ENCODE assay signal across 8 cellular contexts in the genomic region with DNA sequence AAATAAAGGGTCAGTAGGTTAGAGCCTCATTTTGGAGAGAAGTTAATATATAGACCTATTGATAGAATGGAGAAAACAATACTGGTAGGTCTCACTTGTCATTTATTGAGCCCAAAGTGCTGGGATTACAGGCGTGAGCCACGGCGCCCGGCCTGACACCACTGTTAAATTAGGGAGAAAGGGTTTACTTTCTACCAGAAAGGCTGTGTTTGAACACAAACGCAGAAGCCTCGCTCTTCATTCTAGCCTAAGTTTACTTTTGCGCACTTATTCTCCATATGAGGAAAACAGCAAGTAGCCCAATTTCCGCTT. TPM values are rescaled to one million over a fixed set of nuclear protein-coding genes. Genes with fewer than 3 reads are reported as not detected.
DNase-seq lines count a peak whose midpoint lies in the region; ATAC-seq and TF ChIP-seq lines count a peak whose summit lies in the region.

No MANE protein-coding gene starts in this region.

- WGBS in esophagus squamous epithelium, 2 donors = 73 to 93% methylated on average over 7 of the region's 8 CpGs

- H3K9ac ChIP-seq in rectal smooth muscle tissue (ENCODE audit: low read length) = no peak overlapping the region

- H3K4me1 ChIP-seq in DOHH2 (ENCODE audit: control insufficient read depth, low read length) (peaks cover 14% of the 10 kb centered on the region), esophagus squamous epithelium (peaks cover 0 to 35% (median 12%) of the 10 kb centered on the region in 3 donors), rectal smooth muscle tissue (ENCODE audit: control insufficient read depth, insufficient read depth, low read length) (peaks cover 3% of the 10 kb centered on the region)

- H3K4me2 ChIP-seq in DOHH2 (ENCODE audit: low read length) = peak overlapping the region; percentile 69

- H4K20me1 ChIP-seq in DOHH2 (ENCODE audit: control insufficient read depth, insufficient read depth, low read depth, low read length) = 0 out of 2 replicates have a peak, but pooled peaks cover 4% of the 10 kb centered on the region

- H3K9me2 ChIP-seq in DOHH2 (replicated peaks; ENCODE audit: control insufficient read depth, low read length) = no peaks in the 10 kb centered on the region

- H3K79me2 ChIP-seq in DOHH2 (ENCODE audit: control insufficient read depth, low read length) = peaks cover 43% of the 10 kb centered on the region

- TF ChIP-seq CTCF in DOHH2 (IDR thresholded peaks at IDR 0.05; ENCODE audit: low read depth, low read length, poor library complexity, severe bottlenecking) (no peak), RWPE1 (conservative IDR thresholded peaks at IDR 0.05; ENCODE audit: low read depth) (no peak), esophagus squamous epithelium (IDR thresholded peaks at IDR 0.05) (no peak)

- no peak for ATAC-seq in HG03196 (IDR thresholded peaks at IDR 0.05; ENCODE audit: unreplicated experiment)

- no peaks in the 10 kb centered on the region for H3F3A ChIP-seq in DOHH2 (ENCODE audit: control insufficient read depth, insufficient read depth)

- H3K27ac ChIP-seq in DOHH2 (ENCODE audit: low read depth, low read length) = peak overlapping the region; percentile 71
- H3K27ac ChIP-seq in RWPE1 = peak overlapping the region; percentile 88
- peak overlapping the region; percentile 81 to 94 (median 90) for H3K27ac ChIP-seq in esophagus squamous epithelium
- peak overlapping the region; percentile 85 for H3K27ac ChIP-seq in rectal smooth muscle tissue (ENCODE audit: low read depth, low read length)

- peak overlapping the region; percentile 99 for H3K4me3 ChIP-seq in DOHH2 (ENCODE audit: low read length)
- H3K4me3 ChIP-seq in esophagus squamous epithelium = peak overlapping the region; percentile 61 to 85 (median 80)
- peak overlapping the region; percentile 97 for H3K4me3 ChIP-seq in rectal smooth muscle tissue (ENCODE audit: low read length)

- CTCF ChIA-PET in RWPE1 (lab: Yijun Ruan, JAX) = interaction anchor here (0.6 kb wide), 1 partner anchor 638 kb away, joined by 3 read pairs; no protein-coding TSS in a partner anchor

- TF ChIP-seq POLR2A in esophagus squamous epithelium (IDR thresholded peaks at IDR 0.05) = no peak

- peaks cover 35% of the 10 kb centered on the region for H3K36me3 ChIP-seq in DOHH2 (ENCODE audit: control insufficient read depth, low read length)
- peaks cover 0 to 18% (median under 1%) of the 10 kb centered on the region in 3 donors for H3K36me3 ChIP-seq in esophagus squamous epithelium
- peaks cover 5% of the 10 kb centered on the region for H3K36me3 ChIP-seq in rectal smooth muscle tissue (ENCODE audit: control insufficient read depth, insufficient read depth, low read length)

- H3K27me3 ChIP-seq in DOHH2 (ENCODE audit: control insufficient read depth, low read length) (no peaks in the 10 kb centered on the region), esophagus squamous epithelium (no peaks in the 10 kb centered on the region), rectal smooth muscle tissue (ENCODE audit: control insufficient read depth, insufficient read depth, low read length) (no peaks in the 10 kb centered on the region)

- DNase-seq in RWPE1 (ENCODE audit: low spot score) = no peak
- no peak for DNase-seq in esophagus squamous epithelium (lab: John Stamatoyannopoulos, UW)
- no peak for DNase-seq in DMS 273 (lab: John Stamatoyannopoulos, UW; ENCODE audit: unreplicated experiment)
- DNase-seq in COLO668 (lab: John Stamatoyannopoulos, UW; ENCODE audit: unreplicated experiment) = no peak
- DNase-seq in HCEC 1CT = no peak

- POLR2A ChIA-PET in RWPE1 (lab: Yijun Ruan, JAX; ENCODE audit: low non-redundant PET) = interaction anchor here (0.5 kb wide), 1 partner anchor 253 kb away, joined by 3 read pairs; no protein-coding TSS in a partner anchor

- H3K9me3 ChIP-seq in DOHH2 (ENCODE audit: control insufficient read depth, insufficient read depth, low read length) (no peaks in the 10 kb centered on the region), esophagus squamous epithelium (no peaks in the 10 kb centered on the region)

- intact Hi-C loops in esophagus squamous epithelium (cut with DNase I) = no loop called here

RNA-seq across cellular contexts. Expression of gene PRPF3, which starts 0.7 kb away (rescaled TPM):
- total RNA-seq in esophagus squamous epithelium = 10 to 100 TPM; 15.1 to 44.8 (median 29.0) TPM

RNA-seq across cellular contexts. Expression of gene MRPS21, which starts 27.0 kb away (rescaled TPM):
- 10 to 100 TPM; 31.7 to 41.3 (median 38.7) TPM for total RNA-seq in esophagus squamous epithelium

RNA-seq across cellular contexts. Expression of gene CIART, which starts 38.3 kb away (rescaled TPM):
- total RNA-seq in esophagus squamous epithelium = 1 to 10 TPM in 2 of 4 donors, under 1 TPM in 1, not detected in 1; 0.61 to 6.7 (median 2.5) TPM

RNA-seq across cellular contexts. Expression of gene RPRD2, which starts 43.3 kb away (rescaled TPM):
- total RNA-seq in esophagus squamous epithelium = 10 to 100 TPM; 14.7 to 17.9 (median 15.2) TPM

RNA-seq across cellular contexts. Expression of gene C1orf54, which starts 48.0 kb away (rescaled TPM):
- total RNA-seq in esophagus squamous epithelium = 10 to 100 TPM in 1 of 4 donors, 1 to 10 TPM in 2, not detected in 1; 2.3 to 17.2 (median 4.5) TPM
